ENCODE assay signal across 8 cellular contexts in the genomic region with DNA sequence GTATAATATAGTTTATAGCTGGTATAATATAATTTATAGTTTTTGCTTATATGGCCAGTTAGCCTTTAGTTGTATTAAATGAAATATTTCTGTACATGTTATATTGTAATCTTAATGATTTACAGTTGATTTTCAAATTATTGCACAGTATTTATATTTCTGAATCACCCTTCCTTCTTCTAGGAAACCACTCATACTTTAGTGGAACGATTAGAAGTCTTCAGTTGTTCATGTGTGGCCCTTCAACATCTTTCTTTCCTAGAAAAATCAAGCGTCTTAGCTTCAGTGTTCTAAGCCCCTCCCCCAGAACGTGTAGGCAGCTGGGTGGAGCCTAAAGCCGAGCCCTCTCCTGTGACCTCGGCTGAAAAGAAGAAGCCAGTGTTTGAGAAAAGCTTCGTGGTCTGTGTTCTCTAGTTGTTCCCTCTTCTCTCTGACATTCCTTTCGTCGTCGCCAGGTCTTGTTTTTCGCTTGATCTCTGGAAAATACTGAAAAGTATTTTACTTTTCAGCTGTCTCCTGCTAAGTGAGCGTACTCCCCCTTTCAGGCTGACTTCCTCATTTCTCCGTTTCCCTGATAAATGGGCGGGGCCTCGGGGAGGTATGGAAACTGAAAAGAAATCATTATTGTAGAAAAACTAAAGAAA. TPM values are rescaled to one million over a fixed set of nuclear protein-coding genes. Genes with fewer than 3 reads are reported as not detected.
DNase-seq lines count a peak whose midpoint lies in the region; ATAC-seq and TF ChIP-seq lines count a peak whose summit lies in the region.

A gene with protein sequence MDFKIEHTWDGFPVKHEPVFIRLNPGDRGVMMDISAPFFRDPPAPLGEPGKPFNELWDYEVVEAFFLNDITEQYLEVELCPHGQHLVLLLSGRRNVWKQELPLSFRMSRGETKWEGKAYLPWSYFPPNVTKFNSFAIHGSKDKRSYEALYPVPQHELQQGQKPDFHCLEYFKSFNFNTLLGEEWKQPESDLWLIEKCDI (plus strand): TSS at position 342 of the 644 bp plus-strand sequence. CDS start 6,459 bp downstream, outside the sequence.

- H3K27me3 Mint-ChIP-seq in activated T-helper 17 cell treated with anti-CD3 and anti-CD28 coated beads, Interleukin-2, amount 50 U/mL, for 72 hours: no peaks in the 10 kb centered on the region
- H3K27me3 Mint-ChIP-seq in nephron progenitor cell (ENCODE audit: low read depth, poor library complexity): peaks cover 9% of the 10 kb centered on the region
- H3K27me3 Mint-ChIP-seq in stimulated activated naive CD8-positive, alpha-beta T cell treated with anti-CD3 and anti-CD28 coated beads, Interleukin-15, amount 100 ng/mL, for 72 hours: no peaks in the 10 kb centered on the region

- DNase-seq in CMK (ENCODE audit: low read depth) (peak; percentile 42), RPMI7951 (ENCODE audit: low read depth) (peak; percentile 68), fibroblast of pulmonary artery (ENCODE audit: low read depth) (peak; percentile 75), nephron progenitor cell (peak; percentile 53)
- DNase-seq in stimulated activated naive CD8-positive, alpha-beta T cell treated with anti-CD3 and anti-CD28 coated beads, Interleukin-15, amount 100 ng/mL, for 72 hours: peak; percentile 63 to 79

- peak; percentile 43 for ATAC-seq in GM19452 (IDR thresholded peaks at IDR 0.05; ENCODE audit: unreplicated experiment)
- ATAC-seq in HG03575 (IDR thresholded peaks at IDR 0.05; ENCODE audit: extremely low read depth, insufficient number of reproducible peaks, low FRiP score, unreplicated experiment): peak; percentile 32
- ATAC-seq in activated T-helper 17 cell treated with anti-CD3 and anti-CD28 coated beads, Interleukin-2, amount 50 U/mL, for 72 hours (replicated peaks): peak; percentile 62
- peak; percentile 51 for ATAC-seq in stimulated activated naive CD8-positive, alpha-beta T cell treated with anti-CD3 and anti-CD28 coated beads, Interleukin-15, amount 100 ng/mL, for 72 hours

- peak within 1 kb of the TSS; percentile 96 for H3K27ac Mint-ChIP-seq in activated T-helper 17 cell treated with anti-CD3 and anti-CD28 coated beads, Interleukin-2, amount 50 U/mL, for 72 hours
- H3K27ac Mint-ChIP-seq in nephron progenitor cell: peak within 1 kb of the TSS; percentile 96
- H3K27ac Mint-ChIP-seq in stimulated activated naive CD8-positive, alpha-beta T cell treated with anti-CD3 and anti-CD28 coated beads, Interleukin-15, amount 100 ng/mL, for 72 hours: peak within 1 kb of the TSS; percentile 83 to 93

- H3K4me1 Mint-ChIP-seq in activated T-helper 17 cell treated with anti-CD3 and anti-CD28 coated beads, Interleukin-2, amount 50 U/mL, for 72 hours: peaks cover 13% of the 10 kb centered on the region
- peaks cover 21% of the 10 kb centered on the region for H3K4me1 Mint-ChIP-seq in nephron progenitor cell
- H3K4me1 Mint-ChIP-seq in stimulated activated naive CD8-positive, alpha-beta T cell treated with anti-CD3 and anti-CD28 coated beads, Interleukin-15, amount 100 ng/mL, for 72 hours: peaks cover 32% of the 10 kb centered on the region

- H3K36me3 Mint-ChIP-seq in activated T-helper 17 cell treated with anti-CD3 and anti-CD28 coated beads, Interleukin-2, amount 50 U/mL, for 72 hours (ENCODE audit: low read depth): no peaks in the 10 kb centered on the region
- H3K36me3 Mint-ChIP-seq in nephron progenitor cell (ENCODE audit: low read depth): no peaks in the 10 kb centered on the region

- H3K4me3 Mint-ChIP-seq in activated T-helper 17 cell treated with anti-CD3 and anti-CD28 coated beads, Interleukin-2, amount 50 U/mL, for 72 hours: no peak within 1 kb of the TSS
- peak within 1 kb of the TSS; percentile 95 for H3K4me3 Mint-ChIP-seq in nephron progenitor cell
- H3K4me3 Mint-ChIP-seq in stimulated activated naive CD8-positive, alpha-beta T cell treated with anti-CD3 and anti-CD28 coated beads, Interleukin-15, amount 100 ng/mL, for 72 hours: peak within 1 kb of the TSS; percentile 86 to 88

- no peaks in the 10 kb centered on the region for H3K9me3 Mint-ChIP-seq in activated T-helper 17 cell treated with anti-CD3 and anti-CD28 coated beads, Interleukin-2, amount 50 U/mL, for 72 hours
- no peaks in the 10 kb centered on the region for H3K9me3 Mint-ChIP-seq in nephron progenitor cell
- no peaks in the 10 kb centered on the region for H3K9me3 Mint-ChIP-seq in stimulated activated naive CD8-positive, alpha-beta T cell treated with anti-CD3 and anti-CD28 coated beads, Interleukin-15, amount 100 ng/mL, for 72 hours

- TF ChIP-seq CTCF in fibroblast of pulmonary artery (IDR thresholded peaks at IDR 0.05; ENCODE audit: low read length, missing control alignments) (no peak), nephron progenitor cell (IDR thresholded peaks at IDR 0.05) (no peak)

- H3K4me3 ChIP-seq in fibroblast of pulmonary artery (replicated peaks; ENCODE audit: low read depth, low read length): peak within 1 kb of the TSS; percentile 70

RNA-seq across cellular contexts. Expression of the gene that starts here (rescaled TPM):
- total RNA-seq in RPMI7951 (2014; rRNA removed; shearing (Covaris generic)): 12.6 and 17.1 TPM in 2 replicates
- total RNA-seq in activated T-helper 17 cell treated with anti-CD3 and anti-CD28 coated beads, Interleukin-2, amount 50 U/mL, for 72 hours: 10 to 100 TPM; 15.9 to 26.5 TPM

Comparison
In these comparisons a context has a peak if more than half of its experiments do, and no peak if none do; other contexts are left out.
1. Peak in every context shown above with its lines: DNase-seq, ATAC-seq and H3K4me3 ChIP-seq.